In the genomic region with DNA sequence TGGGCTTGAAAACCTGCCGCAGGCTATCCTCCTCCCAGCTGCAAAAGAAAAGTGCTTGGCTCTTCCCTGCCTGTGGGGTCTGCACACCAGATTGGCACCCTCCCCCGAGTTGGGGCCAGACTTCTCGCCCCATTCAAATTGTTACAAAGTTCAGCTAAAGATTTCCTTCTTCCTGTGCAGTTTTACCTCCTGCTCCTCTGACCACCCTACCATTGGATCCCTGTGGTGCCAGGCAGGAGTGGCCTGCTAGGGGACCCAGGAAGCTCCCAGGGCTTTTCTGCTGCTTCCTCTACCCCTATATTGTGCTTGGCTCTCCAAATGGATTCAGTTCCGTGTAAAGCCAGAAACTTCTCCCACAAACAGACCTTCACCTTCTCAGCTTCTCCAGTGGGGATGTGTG, we compare ENCODE assay signal across 29 cellular contexts.
"Had no signal": no experiment of that assay in that cellular context is flagged by ENCODE, and none has a peak within 500 bp of the region (broad histone marks: within the 10 kb centered on the region; RNA-seq: fewer than 3 reads in every experiment).

No MANE protein-coding gene starts in this region.

- DNase-seq: naive thymus-derived CD8-positive, alpha-beta T cell; occipital lobe; ovary; psoas muscle; right cardiac atrium; right lobe of liver; sigmoid colon; spleen; stimulated activated CD4-positive, alpha-beta T cell treated with anti-CD3 and anti-CD28 coated beads, Interleukin-12 subunit alpha, Interleukin-12 subunit beta, amount 100 ng/mL, for 4 hours; stimulated activated CD4-positive, alpha-beta T cell treated with anti-CD3 and anti-CD28 coated beads, Interleukin-1b, Interleukin-23, amount 100 ng/mL, for 48 hours; stimulated activated CD4-positive, alpha-beta T cell treated with anti-CD3 and anti-CD28 coated beads, Interleukin-4, amount 100 ng/mL, for 1 hour; stimulated activated CD4-positive, alpha-beta T cell treated with anti-CD3 and anti-CD28 coated beads, Interleukin-4, amount 100 ng/mL, for 4 hours; stimulated activated CD8-positive, alpha-beta memory T cell treated with anti-CD3 and anti-CD28 coated beads, Interleukin-4, amount 100 ng/mL, for 48 hours; stimulated activated naive CD4-positive, alpha-beta T cell; stimulated activated naive CD8-positive, alpha-beta T cell treated with anti-CD3 and anti-CD28 coated beads, Interleukin-15, amount 100 ng/mL, for 72 hours; stimulated activated naive CD8-positive, alpha-beta T cell treated with anti-CD3 and anti-CD28 coated beads, Interleukin-15, Interleukin-2, amounts not matched to agents 100 U/mL and 50 U/mL, for 24 hours; substantia nigra; testis; tibial artery; trophoblast cell; upper lobe of left lung had no signal

- H3K4me3 Mint-ChIP-seq: naive thymus-derived CD8-positive, alpha-beta T cell; natural killer cell treated with Interleukin-12 subunit alpha and Interleukin-12 subunit beta and Interleukin-15 and Interleukin-18, amount 100 ng/mL, for 72 hours; neural progenitor cell; stimulated activated memory B cell treated with anti-CD40 and anti-IgM and Interleukin-4, amounts not matched to agents 10 μg/mL and 1 μg/mL and 100 μg/mL, for 72 hours; stimulated activated naive CD8-positive, alpha-beta T cell treated with anti-CD3 and anti-CD28 coated beads, Interleukin-15, amount 100 ng/mL, for 72 hours had no signal

- H3K4me1 ChIP-seq: neural progenitor cell, parathyroid adenoma, psoas muscle, right lobe of liver, sigmoid colon, spleen, suprapubic skin, testis, tibial artery, upper lobe of left lung, vagina had no signal

- H3K4me3 ChIP-seq: neural progenitor cell, ovary, psoas muscle, right lobe of liver, sigmoid colon, smooth muscle cell, spleen, suprapubic skin, testis, tibial artery, upper lobe of left lung, vagina had no signal

- H3K9ac ChIP-seq: neural progenitor cell, parathyroid adenoma had no signal

- H3K4me1 Mint-ChIP-seq: neural progenitor cell; stimulated activated memory B cell treated with anti-CD40 and anti-IgM and Interleukin-4, amounts not matched to agents 10 μg/mL and 1 μg/mL and 100 μg/mL, for 72 hours; stimulated activated naive CD8-positive, alpha-beta T cell treated with anti-CD3 and anti-CD28 coated beads, Interleukin-15, amount 100 ng/mL, for 72 hours had no signal

- H3K27ac Mint-ChIP-seq: naive thymus-derived CD8-positive, alpha-beta T cell; natural killer cell treated with Interleukin-12 subunit alpha and Interleukin-12 subunit beta and Interleukin-15 and Interleukin-18, amount 100 ng/mL, for 72 hours; neural progenitor cell; progenitor cell of endocrine pancreas; stimulated activated memory B cell treated with anti-CD40 and anti-IgM and Interleukin-4, amounts not matched to agents 10 μg/mL and 1 μg/mL and 100 μg/mL, for 72 hours; stimulated activated naive CD8-positive, alpha-beta T cell treated with anti-CD3 and anti-CD28 coated beads, Interleukin-15, amount 100 ng/mL, for 72 hours had no signal

- H3K27me3 Mint-ChIP-seq: progenitor cell of endocrine pancreas had no signal

- ATAC-seq: naive thymus-derived CD8-positive, alpha-beta T cell; natural killer cell treated with Interleukin-12 subunit alpha and Interleukin-12 subunit beta and Interleukin-15 and Interleukin-18, amount 100 ng/mL, for 72 hours; psoas muscle; right cardiac atrium; right lobe of liver; stimulated activated memory B cell treated with anti-CD40 and anti-IgM and Interleukin-4, amounts not matched to agents 10 μg/mL and 1 μg/mL and 100 μg/mL, for 72 hours; stimulated activated naive CD8-positive, alpha-beta T cell treated with anti-CD3 and anti-CD28 coated beads, Interleukin-15, amount 100 ng/mL, for 72 hours; stimulated activated naive CD8-positive, alpha-beta T cell treated with anti-CD3 and anti-CD28 coated beads, Interleukin-15, Interleukin-2, amounts not matched to agents 100 U/mL and 50 U/mL, for 24 hours had no signal

- H3K36me3 Mint-ChIP-seq: naive thymus-derived CD8-positive, alpha-beta T cell; natural killer cell treated with Interleukin-12 subunit alpha and Interleukin-12 subunit beta and Interleukin-15 and Interleukin-18, amount 100 ng/mL, for 72 hours; neural progenitor cell; stimulated activated memory B cell treated with anti-CD40 and anti-IgM and Interleukin-4, amounts not matched to agents 10 μg/mL and 1 μg/mL and 100 μg/mL, for 72 hours had no signal

- H3K36me3 ChIP-seq: neural progenitor cell, ovary, right lobe of liver, sigmoid colon, spleen, suprapubic skin, tibial artery, upper lobe of left lung, vagina had no signal

- H3K27me3 ChIP-seq: neural progenitor cell, ovary, right lobe of liver, sigmoid colon, suprapubic skin, testis, tibial artery, upper lobe of left lung, vagina had no signal

- H3K9me3 ChIP-seq: ovary, psoas muscle, right lobe of liver, spleen, suprapubic skin, testis, tibial artery, upper lobe of left lung, vagina had no signal

- H3K27ac ChIP-seq: neural progenitor cell, ovary, parathyroid adenoma, psoas muscle, right lobe of liver, sigmoid colon, spleen, suprapubic skin, testis, tibial artery, upper lobe of left lung, vagina had no signal
